Comparison of ENCODE assay signal across 26 cellular contexts in the genomic region with DNA sequence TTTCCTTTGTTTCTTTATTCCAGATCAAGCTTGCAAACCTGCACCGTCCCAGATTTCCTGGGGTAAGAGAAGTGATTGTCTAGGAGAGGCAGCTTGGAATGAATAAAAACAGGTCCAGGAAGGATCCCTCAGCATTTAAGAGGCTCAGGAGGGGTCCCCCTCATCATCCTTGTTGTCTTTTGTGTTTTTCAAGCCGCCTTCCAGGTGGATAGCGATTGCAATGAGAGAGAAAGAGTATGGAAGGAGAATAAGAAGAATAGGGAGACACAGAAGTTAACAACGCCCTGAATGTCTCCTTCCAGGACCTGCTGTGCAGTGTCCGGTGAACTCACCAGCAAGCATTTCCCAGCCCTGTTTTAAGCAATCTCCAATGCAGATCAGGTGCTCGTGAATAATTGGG. TPM values are rescaled to one million over a fixed set of nuclear protein-coding genes. Genes with fewer than 3 reads are reported as not detected.
A peak's percentile ranks its signal among the peaks of the same experiment; 100 is the strongest.
DNase-seq lines count a peak whose midpoint lies in the region; ATAC-seq and TF ChIP-seq lines count a peak whose summit lies in the region.
"Had no signal": no experiment of that assay in that cellular context is flagged by ENCODE, and none has a peak within 500 bp of the region (broad histone marks: within the 10 kb centered on the region; RNA-seq: fewer than 3 reads in every experiment).

No MANE protein-coding gene starts in this region.

- CTCF ChIA-PET in activated CD4-positive, alpha-beta T cell treated with anti-CD3 and anti-CD28 coated beads, Interleukin-2, amount 10 ng/mL, durations not matched to agents 7 days and 5 days (lab: Charles Lee), result no interaction called here

- H3K27ac ChIP-seq in mesodermal cell (ENCODE audit: low read depth, low read length, severe bottlenecking), result peak overlapping the region; percentile 43
- peak overlapping the region in 3 of 4 donors; percentile 45 to 86 (median 82) for H3K27ac ChIP-seq in upper lobe of left lung
- no peak overlapping the region for H3K27ac ChIP-seq in adrenal gland
- H3K27ac ChIP-seq: prostate gland, upper lobe of right lung had no signal

- no peak for ATAC-seq in upper lobe of left lung (ENCODE audit: low FRiP score in 2 of 2)
- ATAC-seq: natural killer cell, upper lobe of right lung had no signal

- H3K4me1 ChIP-seq in mesodermal cell (ENCODE audit: control insufficient read depth, insufficient read depth, low read length, poor library complexity, severe bottlenecking), result peaks cover 6% of the 10 kb centered on the region
- H3K4me1 ChIP-seq in upper lobe of left lung, result peaks cover 25 to 49% (median 36%) of the 10 kb centered on the region in 4 donors
- no peaks in the 10 kb centered on the region for H3K4me1 ChIP-seq in adrenal gland (replicated peaks in 1 of 2)
- H3K4me1 ChIP-seq: prostate gland had no signal

- H3K4me1 Mint-ChIP-seq in activated CD4-positive, alpha-beta T cell treated with anti-CD3 and anti-CD28 coated beads, Interleukin-2, amount 10 ng/mL, durations not matched to agents 24 days and 14 days, result no peaks in the 10 kb centered on the region
- H3K4me1 Mint-ChIP-seq in activated CD4-positive, alpha-beta T cell treated with anti-CD3 and anti-CD28 coated beads, Interleukin-2, amount 10 ng/mL, durations not matched to agents 7 days and 5 days, result no peaks in the 10 kb centered on the region
- peaks cover 81% of the 10 kb centered on the region for H3K4me1 Mint-ChIP-seq in endothelial cell (ENCODE audit: unreplicated experiment)
- H3K4me1 Mint-ChIP-seq: activated naive CD4-positive, alpha-beta T cell treated with anti-CD3 and anti-CD28 coated beads, Interleukin-2, amount 10 ng/mL, durations not matched to agents 7 days and 5 days had no signal

- POLR2A ChIA-PET in activated CD4-positive, alpha-beta T cell treated with anti-CD3 and anti-CD28 coated beads, Interleukin-2, amount 10 ng/mL, durations not matched to agents 7 days and 5 days (lab: Charles Lee), result no interaction called here

- no peak for TF ChIP-seq POLR2A in upper lobe of left lung (IDR thresholded peaks at IDR 0.05)
- no peak for TF ChIP-seq POLR2A in adrenal gland (IDR thresholded peaks at IDR 0.05)

- H3K27me3 Mint-ChIP-seq in activated CD4-positive, alpha-beta T cell treated with anti-CD3 and anti-CD28 coated beads, Interleukin-2, amount 10 ng/mL, durations not matched to agents 24 days and 14 days, result peaks cover 49% of the 10 kb centered on the region
- H3K27me3 Mint-ChIP-seq in activated CD4-positive, alpha-beta T cell treated with anti-CD3 and anti-CD28 coated beads, Interleukin-2, amount 10 ng/mL, durations not matched to agents 7 days and 5 days, result peaks cover 33% of the 10 kb centered on the region
- H3K27me3 Mint-ChIP-seq in endothelial cell (ENCODE audit: unreplicated experiment), result peaks cover 9% of the 10 kb centered on the region

- H3K36me3 ChIP-seq in mesodermal cell (ENCODE audit: control insufficient read depth, insufficient read depth, low read length) (no peaks in the 10 kb centered on the region), upper lobe of left lung (no peaks in the 10 kb centered on the region), adrenal gland (replicated peaks in 1 of 2) (no peaks in the 10 kb centered on the region)
- H3K36me3 ChIP-seq: prostate gland, upper lobe of right lung had no signal

- WGBS in mesodermal cell (ENCODE audit: insufficient coverage in 2 of 2), 2 experiments, result 55 to 70% methylated on average over 2 to 4 of the region's 6 CpGs
- WGBS in upper lobe of left lung, 2 donors, result 51 to 64% methylated on average over 6 of the region's 6 CpGs
- 61 to 81% (median 73%) methylated on average over 6 of the region's 6 CpGs for WGBS in adrenal gland, 4 donors

- H3K4me3 Mint-ChIP-seq in activated CD4-positive, alpha-beta T cell treated with anti-CD3 and anti-CD28 coated beads, Interleukin-2, amount 10 ng/mL, durations not matched to agents 24 days and 14 days, result no peak overlapping the region
- H3K4me3 Mint-ChIP-seq in activated CD4-positive, alpha-beta T cell treated with anti-CD3 and anti-CD28 coated beads, Interleukin-2, amount 10 ng/mL, durations not matched to agents 7 days and 5 days, result no peak overlapping the region
- H3K4me3 Mint-ChIP-seq in endothelial cell (ENCODE audit: unreplicated experiment), result peak overlapping the region; percentile 81
- H3K4me3 Mint-ChIP-seq: activated naive CD4-positive, alpha-beta T cell treated with anti-CD3 and anti-CD28 coated beads, Interleukin-2, amount 10 ng/mL, durations not matched to agents 7 days and 5 days; natural killer cell; stimulated activated naive CD8-positive, alpha-beta T cell treated with anti-CD3 and anti-CD28 coated beads, Interleukin-15, Interleukin-2, amounts not matched to agents 100 ng/mL and 50 ng/mL, for 24 hours had no signal

- no peak overlapping the region for H3K27ac Mint-ChIP-seq in activated CD4-positive, alpha-beta T cell treated with anti-CD3 and anti-CD28 coated beads, Interleukin-2, amount 10 ng/mL, durations not matched to agents 24 days and 14 days
- no peak overlapping the region for H3K27ac Mint-ChIP-seq in activated CD4-positive, alpha-beta T cell treated with anti-CD3 and anti-CD28 coated beads, Interleukin-2, amount 10 ng/mL, durations not matched to agents 7 days and 5 days
- peak overlapping the region; percentile 99 for H3K27ac Mint-ChIP-seq in endothelial cell (ENCODE audit: unreplicated experiment)
- H3K27ac Mint-ChIP-seq: activated naive CD4-positive, alpha-beta T cell treated with anti-CD3 and anti-CD28 coated beads, Interleukin-2, amount 10 ng/mL, durations not matched to agents 7 days and 5 days; natural killer cell; stimulated activated naive CD8-positive, alpha-beta T cell treated with anti-CD3 and anti-CD28 coated beads, Interleukin-15, Interleukin-2, amounts not matched to agents 100 ng/mL and 50 ng/mL, for 24 hours had no signal

- H3K4me3 ChIP-seq in mesodermal cell (ENCODE audit: extremely low read depth, insufficient read depth, low read length, poor library complexity, severe bottlenecking) (no peak overlapping the region), upper lobe of left lung (no peak overlapping the region), adrenal gland (no peak overlapping the region)
- H3K4me3 ChIP-seq: prostate gland, upper lobe of right lung had no signal

- no peak for TF ChIP-seq EP300 in upper lobe of left lung (IDR thresholded peaks at IDR 0.05)

- TF ChIP-seq CTCF in endothelial cell (IDR thresholded peaks at IDR 0.05; ENCODE audit: unreplicated experiment), result no peak
- TF ChIP-seq CTCF in upper lobe of left lung (IDR thresholded peaks at IDR 0.05), result no peak
- no peak for TF ChIP-seq CTCF in adrenal gland (IDR thresholded peaks at IDR 0.05)

- H3K9me3 ChIP-seq in mesodermal cell (ENCODE audit: control insufficient read depth, low read length) (no peaks in the 10 kb centered on the region), upper lobe of left lung (no peaks in the 10 kb centered on the region), adrenal gland (replicated peaks in 1 of 3) (no peaks in the 10 kb centered on the region)
- H3K9me3 ChIP-seq: prostate gland, upper lobe of right lung had no signal

- no peaks in the 10 kb centered on the region for H3K36me3 Mint-ChIP-seq in activated CD4-positive, alpha-beta T cell treated with anti-CD3 and anti-CD28 coated beads, Interleukin-2, amount 10 ng/mL, durations not matched to agents 24 days and 14 days (ENCODE audit: low read depth)
- no peaks in the 10 kb centered on the region for H3K36me3 Mint-ChIP-seq in activated CD4-positive, alpha-beta T cell treated with anti-CD3 and anti-CD28 coated beads, Interleukin-2, amount 10 ng/mL, durations not matched to agents 7 days and 5 days (ENCODE audit: low read depth)
- H3K36me3 Mint-ChIP-seq in endothelial cell (ENCODE audit: low read depth, unreplicated experiment), result peaks cover 41% of the 10 kb centered on the region
- H3K36me3 Mint-ChIP-seq: activated naive CD4-positive, alpha-beta T cell treated with anti-CD3 and anti-CD28 coated beads, Interleukin-2, amount 10 ng/mL, durations not matched to agents 7 days and 5 days; natural killer cell had no signal

- intact Hi-C loops in activated CD4-positive, alpha-beta T cell treated with anti-CD3 and anti-CD28 coated beads, Interleukin-2, amount 10 ng/mL, durations not matched to agents 24 days and 14 days (cut with micrococcal nuclease), result loop anchor here (10.0 kb wide), 1 partner anchor 165 kb away; no protein-coding TSS in a partner anchor
- intact Hi-C loops in adrenal gland (cut with DNase I), result no loop called here

- H3K27me3 ChIP-seq in upper lobe of left lung (no peaks in the 10 kb centered on the region), adrenal gland (peaks cover 4% of the 10 kb centered on the region)
- H3K27me3 ChIP-seq: upper lobe of right lung had no signal

- H3K9me3 Mint-ChIP-seq in activated CD4-positive, alpha-beta T cell treated with anti-CD3 and anti-CD28 coated beads, Interleukin-2, amount 10 ng/mL, durations not matched to agents 24 days and 14 days, result no peaks in the 10 kb centered on the region
- H3K9me3 Mint-ChIP-seq in activated CD4-positive, alpha-beta T cell treated with anti-CD3 and anti-CD28 coated beads, Interleukin-2, amount 10 ng/mL, durations not matched to agents 7 days and 5 days, result no peaks in the 10 kb centered on the region
- H3K9me3 Mint-ChIP-seq in endothelial cell (ENCODE audit: unreplicated experiment), result no peaks in the 10 kb centered on the region
- H3K9me3 Mint-ChIP-seq: activated naive CD4-positive, alpha-beta T cell treated with anti-CD3 and anti-CD28 coated beads, Interleukin-2, amount 10 ng/mL, durations not matched to agents 7 days and 5 days; natural killer cell; stimulated activated naive CD8-positive, alpha-beta T cell treated with anti-CD3 and anti-CD28 coated beads, Interleukin-15, Interleukin-2, amounts not matched to agents 100 ng/mL and 50 ng/mL, for 24 hours had no signal

- peak; percentile 13 for DNase-seq in activated CD4-positive, alpha-beta T cell treated with anti-CD3 and anti-CD28 coated beads, Interleukin-2, amount 10 ng/mL, durations not matched to agents 24 days and 14 days
- DNase-seq in activated CD4-positive, alpha-beta T cell treated with anti-CD3 and anti-CD28 coated beads, Interleukin-2, amount 10 ng/mL, durations not matched to agents 7 days and 5 days, result no peak
- DNase-seq in endothelial cell (ENCODE audit: low spot score), result no peak
- DNase-seq in upper lobe of left lung, result no peak
- no peak for DNase-seq in adrenal gland
- no peak for DNase-seq in NCI-H1105 (lab: John Stamatoyannopoulos, UW)
- no peak for DNase-seq in NK-92 treated with Interleukin-12 subunit alpha and Interleukin-12 subunit beta, amount 100 ng/mL, for 24 hours (lab: John Stamatoyannopoulos, UW)
- DNase-seq: 8988T; activated CD4-positive, CD25-positive, alpha-beta regulatory T cell treated with anti-CD3 and anti-CD28 coated beads, Interleukin-2, amount 50 U/mL, for 72 hours; activated CD8-positive, alpha-beta memory T cell treated with anti-CD3 and anti-CD28 coated beads for 24 hours; activated naive CD4-positive, alpha-beta T cell treated with anti-CD3 and anti-CD28 coated beads, Interleukin-2, amount 10 ng/mL, durations not matched to agents 7 days and 5 days; activated T-cell treated with anti-CD3 and anti-CD28 coated beads, Interleukin-2, amount 50 U/mL, for 48 hours; AML-193; COR-L47; effector memory CD4-positive, alpha-beta T cell; head of caudate nucleus; kidney; mesendoderm; natural killer cell; NCI-H2107; NCI-H524; RPMI8226; upper lobe of right lung had no signal

RNA-seq across cellular contexts. Expression of a gene that starts 8.5 kb away (rescaled TPM):
- total RNA-seq in activated CD4-positive, alpha-beta T cell treated with anti-CD3 and anti-CD28 coated beads, Interleukin-2, amount 10 ng/mL, durations not matched to agents 24 days and 14 days, result 0.12 and 0.14 TPM in 2 replicates
- total RNA-seq in activated CD4-positive, alpha-beta T cell treated with anti-CD3 and anti-CD28 coated beads, Interleukin-2, amount 10 ng/mL, durations not matched to agents 7 days and 5 days, result not detected
- total RNA-seq in endothelial cell (ENCODE audit: unreplicated experiment) (133 TPM), upper lobe of left lung (10 to 100 TPM; 14.7 to 38.9 (median 18.1) TPM), adrenal gland (10 to 100 TPM in 6 of 8 donors, 1 to 10 TPM in 2; 4.0 to 16.3 (median 12.6) TPM)
- 17.1 TPM for polyA plus RNA-seq in mesodermal cell (2013, experiment 1 of 2)
- polyA plus RNA-seq in mesodermal cell (2013, experiment 2 of 2), result 10.6 TPM
- 10 to 100 TPM in 1 of 3 donors, 1 to 10 TPM in 2; 5.1 to 11.3 (median 8.5) TPM for polyA plus RNA-seq in adrenal gland

Comparison
In these comparisons a context has a peak if more than half of its experiments do, and no peak if none do; other contexts are left out.
1. H3K27ac ChIP-seq: peak in mesodermal cell (single experiment) and upper lobe of left lung (3 of 4); none in adrenal gland (0 of 5).